13 cellular contexts compared by ENCODE assay signal in genomic region chr19:14603990-14604387, GRCh38. TPM values are rescaled to one million over a fixed set of nuclear protein-coding genes. Genes with fewer than 3 reads are reported as not detected.
A peak's percentile ranks its signal among the peaks of the same experiment; 100 is the strongest.
DNase-seq lines count a peak whose midpoint lies in the region; ATAC-seq, FAIRE-seq and TF ChIP-seq lines count a peak whose summit lies in the region.
"Had no signal": no experiment of that assay in that cellular context is flagged by ENCODE, and none has a peak within 500 bp of the region (broad histone marks: within the 10 kb centered on the region; RNA-seq: fewer than 3 reads in every experiment).

No MANE protein-coding gene starts in this region.

- H3K9me3 ChIP-seq in BLaER1 (peaks cover 20% of the 10 kb centered on the region), tibial nerve (peaks cover 0 to 13% (median 0%) of the 10 kb centered on the region in 4 donors), kidney (ENCODE audit: control insufficient read depth in 1 of 2, low read length in 2 of 2) (peaks cover 0 to 6% of the 10 kb centered on the region in 2 donors)

- H3K27me3 Mint-ChIP-seq in IgD-negative memory B cell = no peaks in the 10 kb centered on the region

- H3K4me3 ChIP-seq in BLaER1 = no peak overlapping the region
- H3K4me3 ChIP-seq in tibial nerve = no peak overlapping the region
- H3K4me3 ChIP-seq in kidney (ENCODE audit: low read length in 2 of 2) = no peak overlapping the region
- H3K4me3 ChIP-seq: cardiac muscle cell, SK-N-MC had no signal

- H3K9ac ChIP-seq in BLaER1 (no peak overlapping the region), kidney (ENCODE audit: low read length in 2 of 2) (no peak overlapping the region)

- H3K4me2 ChIP-seq in BLaER1 = peak overlapping the region; percentile 44

- TF ChIP-seq CTCF in tibial nerve (IDR thresholded peaks at IDR 0.05) = no peak
- TF ChIP-seq CTCF in kidney (IDR thresholded peaks at IDR 0.05; ENCODE audit: borderline replicate concordance, extremely low read depth, insufficient read depth) = no peak

- H3K27ac ChIP-seq in BLaER1 (no peak overlapping the region), tibial nerve (no peak overlapping the region), kidney (ENCODE audit: low read depth in 2 of 2, low read length in 2 of 2) (no peak overlapping the region)
- H3K27ac ChIP-seq: cardiac muscle cell, SK-N-MC had no signal

- H3K36me3 ChIP-seq in BLaER1 (no peaks in the 10 kb centered on the region), tibial nerve (no peaks in the 10 kb centered on the region), kidney (ENCODE audit: control insufficient read depth in 1 of 2, insufficient read depth in 2 of 2, low read length in 2 of 2) (no peaks in the 10 kb centered on the region)
- H3K36me3 ChIP-seq: cardiac muscle cell had no signal

- peaks cover 28% of the 10 kb centered on the region for H3K4me1 ChIP-seq in BLaER1
- H3K4me1 ChIP-seq in tibial nerve = no peaks in the 10 kb centered on the region
- H3K4me1 ChIP-seq in kidney (ENCODE audit: control insufficient read depth in 1 of 2, insufficient read depth in 1 of 2, low read depth in 1 of 2, low read length in 2 of 2) = no peaks in the 10 kb centered on the region

- H3K9me3 Mint-ChIP-seq in IgD-negative memory B cell = no peaks in the 10 kb centered on the region

- H3K4me3 Mint-ChIP-seq in IgD-negative memory B cell = peak overlapping the region; percentile 57 to 89 (median 82)

- FAIRE-seq in kidney (lab: Jason Lieb, UNC) = no peak

- no peak for TF ChIP-seq EP300 in tibial nerve (IDR thresholded peaks at IDR 0.05)

- peaks cover 28 to 39% (median 32%) of the 10 kb centered on the region in 3 donors for H3K4me1 Mint-ChIP-seq in IgD-negative memory B cell

- H4K20me1 ChIP-seq in BLaER1 = no peaks in the 10 kb centered on the region; the same call in 1 of the 2 replicates

- DNase-seq in tibial nerve (ENCODE audit: low spot score in 2 of 2) (no peak), amygdala (lab: John Stamatoyannopoulos, UW) (no peak), NCI-H510A treated with DMSO at 0.1 percent for 48 hours (lab: John Stamatoyannopoulos, UW) (no peak), kidney (no peak)
- DNase-seq: left ventricle myocardium superior, NCI-H345 had no signal

- peaks cover 16% of the 10 kb centered on the region for H3K36me3 Mint-ChIP-seq in IgD-negative memory B cell

- ATAC-seq in GM18909 (IDR thresholded peaks at IDR 0.05; ENCODE audit: poor library complexity, unreplicated experiment) (peak; percentile 75), HG02588 (IDR thresholded peaks at IDR 0.05; ENCODE audit: unreplicated experiment) (peak; percentile 80)
- ATAC-seq: left ventricle myocardium superior had no signal

- H3K27me3 ChIP-seq in BLaER1 (peaks cover 12% of the 10 kb centered on the region; the same call in 1 of the 2 replicates), tibial nerve (no peaks in the 10 kb centered on the region)
- H3K27me3 ChIP-seq: cardiac muscle cell had no signal

- peak overlapping the region; percentile 89 to 98 (median 97) for H3K27ac Mint-ChIP-seq in IgD-negative memory B cell

- no peak for TF ChIP-seq POLR2A in tibial nerve (IDR thresholded peaks at IDR 0.05)

- 83 to 84% methylated on average over 2 of the region's 2 CpGs for whole genome bisulfite sequencing in tibial nerve, 2 donors

- intact Hi-C loops in kidney (cut with DNase I) = no loop called here

RNA-seq across cellular contexts. Expression of gene CLEC17A, which starts 21.1 kb away (rescaled TPM):
- polyA plus RNA-seq in IgD-negative memory B cell (27.0 TPM), kidney (ENCODE audit: insufficient read depth, low read depth, low replicate concordance) (not detected)
- total RNA-seq in tibial nerve (under 1 TPM in 1 of 4 donors, not detected in 3; 0.60 TPM), kidney (0.76 TPM)
- total RNA-seq: cardiac muscle cell, left ventricle myocardium superior, pulmonary artery endothelial cell had no signal
- polyA plus RNA-seq: cardiac muscle cell had no signal

RNA-seq across cellular contexts. Expression of gene NDUFB7, which starts 32.1 kb away (rescaled TPM):
- polyA plus RNA-seq in IgD-negative memory B cell (224 TPM), kidney (ENCODE audit: insufficient read depth, low read depth, low replicate concordance) (894 TPM)
- total RNA-seq in tibial nerve (100 to 1,000 TPM; 315 to 444 (median 398) TPM), kidney (146 TPM)
